1 cellular context compared by ENCODE assay signal in genomic region chr15:70876683-70877082, GRCh38.
TF ChIP-seq lines count a peak whose summit lies in the region.

No MANE protein-coding gene starts in this region.

TF ChIP-seq in A549, 52 proteins besides CTCF, POLR2A, EP300 and RAD21:
- TF ChIP-seq HOXB13 (CRISPR knock-in tag; IDR thresholded peaks at IDR 0.05; ENCODE audit: low read depth) (no peak), TP53 (CRISPR knock-in tag; IDR thresholded peaks at IDR 0.05) (no peak), CBX2 (IDR thresholded peaks at IDR 0.05; ENCODE audit: borderline replicate concordance, low read depth) (no peak), HOXA7 (CRISPR knock-in tag; IDR thresholded peaks at IDR 0.05) (no peak), JUNB (IDR thresholded peaks at IDR 0.05) (no peak), BHLHE40 (IDR thresholded peaks at IDR 0.05; ENCODE audit: low read depth, low read length) (no peak)
